In the genomic region with DNA sequence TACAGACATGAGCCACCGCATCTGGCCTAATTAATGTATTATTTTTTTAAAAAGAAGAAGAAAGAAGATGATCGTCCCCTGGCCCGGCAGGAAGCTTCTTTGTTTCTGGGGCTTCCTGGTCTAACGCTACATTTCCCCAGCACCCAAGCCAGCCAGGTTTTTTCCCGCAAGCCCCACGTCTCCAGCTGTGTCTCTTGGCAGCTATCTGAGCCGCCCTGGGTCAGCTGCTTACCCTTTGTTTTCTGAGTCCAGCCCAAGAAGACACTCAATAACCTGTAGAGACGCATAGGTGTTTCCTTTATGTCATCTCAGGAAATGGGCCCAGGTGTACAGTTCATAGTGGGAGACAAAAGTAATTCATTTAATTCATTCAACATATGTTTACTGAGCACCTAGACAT, we compare ENCODE assay signal across 20 cellular contexts.
"Had no signal": no experiment of that assay in that cellular context is flagged by ENCODE, and none has a peak within 500 bp of the region (broad histone marks: within the 10 kb centered on the region; RNA-seq: fewer than 3 reads in every experiment).

No MANE protein-coding gene starts in this region.

- DNase-seq: activated CD4-positive, alpha-beta T cell treated with anti-CD3 and anti-CD28 coated beads for 4 hours; activated CD4-positive, alpha-beta T cell treated with anti-CD3 and anti-CD28 coated beads, Interleukin-2, amount 50 U/mL, for 48 hours; activated CD4-positive, CD25-positive, alpha-beta regulatory T cell; activated CD8-positive, alpha-beta memory T cell treated with anti-CD3 and anti-CD28 coated beads, Interleukin-2, amount 50 U/mL, for 48 hours; activated naive CD4-positive, alpha-beta T cell treated with Interleukin-2 at 50 U/mL for 16 hours; activated naive CD8-positive, alpha-beta T cell treated with anti-CD3 and anti-CD28 coated beads for 36 hours; activated T-cell treated with anti-CD3 and anti-CD28 coated beads, Interleukin-2, amount 50 U/mL, for 4 hours; kidney; naive thymus-derived CD4-positive, alpha-beta T cell; posterior cingulate gyrus; small intestine; stimulated activated CD4-positive, alpha-beta T cell treated with anti-CD3 and anti-CD28 coated beads, Interleukin-15, amount 100 ng/mL, for 24 hours; stimulated activated naive B cell treated with anti-CD40 and anti-IgM and Interleukin-4, amounts not matched to agents 10 μg/mL and 1 μg/mL and 100 μg/mL, for 72 hours; transverse colon had no signal

- H3K36me3 ChIP-seq: neural progenitor cell, transverse colon had no signal

- H3K27ac ChIP-seq: neural progenitor cell, transverse colon had no signal

- H3K27me3 ChIP-seq: neural progenitor cell, transverse colon had no signal

- ATAC-seq: activated T-cell treated with anti-CD3 and anti-CD28 coated beads, Interleukin-2, amount 50 U/mL, for 4 hours; naive thymus-derived CD4-positive, alpha-beta T cell; sciatic nerve; stimulated activated naive B cell treated with anti-CD40 and anti-IgM and Interleukin-4, amounts not matched to agents 10 μg/mL and 1 μg/mL and 100 μg/mL, for 72 hours had no signal

- H3K9me3 ChIP-seq: transverse colon had no signal

- H3K4me3 ChIP-seq: lung, neural progenitor cell, transverse colon had no signal

- FAIRE-seq: astrocyte, colon, kidney, small intestine, urothelium cell line had no signal

- H3K9ac ChIP-seq: neural progenitor cell had no signal

- H3K4me1 ChIP-seq: neural progenitor cell, transverse colon had no signal

- H3K4me2 ChIP-seq: neural progenitor cell had no signal

- H2AFZ ChIP-seq: neural progenitor cell had no signal
